11 cellular contexts compared by ENCODE assay signal in the genomic region with DNA sequence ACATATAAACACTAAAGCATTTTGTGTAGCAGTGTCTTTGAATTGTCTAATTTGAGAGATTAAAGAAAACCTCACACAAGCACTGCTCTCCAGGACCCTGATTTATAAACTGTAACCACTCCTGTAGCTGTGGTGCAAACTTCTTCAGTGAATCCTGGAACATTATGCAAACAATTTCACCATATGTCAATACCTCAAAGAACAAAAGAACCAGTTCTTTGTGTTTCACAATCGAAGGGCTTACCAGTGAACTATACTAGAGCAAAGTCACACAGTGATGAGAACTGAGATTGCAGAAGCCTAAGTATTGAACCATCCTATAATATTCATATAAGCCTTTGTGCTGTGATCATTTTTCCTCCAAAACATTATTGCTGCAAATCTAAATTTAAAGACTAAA. TPM values are rescaled to one million over a fixed set of nuclear protein-coding genes. Genes with fewer than 3 reads are reported as not detected.
DNase-seq lines count a peak whose midpoint lies in the region; ATAC-seq and TF ChIP-seq lines count a peak whose summit lies in the region.
"Had no signal": no experiment of that assay in that cellular context is flagged by ENCODE, and none has a peak within 500 bp of the region (broad histone marks: within the 10 kb centered on the region; RNA-seq: fewer than 3 reads in every experiment).

No MANE protein-coding gene starts in this region.

- H3K36me3 ChIP-seq in gastroesophageal sphincter (peaks cover 0 to 21% of the 10 kb centered on the region in 2 donors), right atrium auricular region (peaks cover 13% of the 10 kb centered on the region), ovary (no peaks in the 10 kb centered on the region)

- DNase-seq in AG10803 (ENCODE audit: low read depth) (peak; percentile 74), NCI-H526 treated with DMSO at 0.1 percent for 48 hours (lab: John Stamatoyannopoulos, UW) (peak; percentile 26), right atrium auricular region (ENCODE audit: low spot score) (no peak), ovary (no peak), cerebellum (ENCODE audit: low spot score) (no peak)
- DNase-seq: NCI-H524 treated with DMSO at 0.1 percent for 48 hours, right cardiac atrium had no signal

- TF ChIP-seq EP300 in gastroesophageal sphincter (IDR thresholded peaks at IDR 0.05) = no peak
- no peak for TF ChIP-seq EP300 in ovary (IDR thresholded peaks at IDR 0.05)

- 36 to 70% methylated on average over 1 of the region's 1 CpG for WGBS in gastroesophageal sphincter (ENCODE audit: low coverage in 1 of 2), 2 donors
- WGBS in ovary, 3 donors = 84 to 89% (median 84%) methylated on average over 1 of the region's 1 CpG

- H3K9me3 ChIP-seq in gastroesophageal sphincter (no peaks in the 10 kb centered on the region), right atrium auricular region (no peaks in the 10 kb centered on the region), ovary (no peaks in the 10 kb centered on the region)

- peaks cover 0 to 26% (median 7%) of the 10 kb centered on the region in 3 donors for H3K4me1 ChIP-seq in gastroesophageal sphincter
- H3K4me1 ChIP-seq in right atrium auricular region = peaks cover 0 to 11% of the 10 kb centered on the region in 2 donors
- H3K4me1 ChIP-seq in ovary (ENCODE audit: insufficient read depth) = no peaks in the 10 kb centered on the region

- no peak for TF ChIP-seq CTCF in AG10803 (conservative IDR thresholded peaks at IDR 0.05; ENCODE audit: low read length)
- TF ChIP-seq CTCF in gastroesophageal sphincter (IDR thresholded peaks at IDR 0.05) = no peak
- no peak for TF ChIP-seq CTCF in right atrium auricular region (IDR thresholded peaks at IDR 0.05)
- no peak for TF ChIP-seq CTCF in ovary (IDR thresholded peaks at IDR 0.05)

- H3K27ac ChIP-seq in gastroesophageal sphincter (peak overlapping the region in 1 of 4 donors; percentile 39), right atrium auricular region (no peak overlapping the region), ovary (no peak overlapping the region)

- no peak for TF ChIP-seq POLR2A in gastroesophageal sphincter (IDR thresholded peaks at IDR 0.05)
- no peak for TF ChIP-seq POLR2A in ovary (IDR thresholded peaks at IDR 0.05)

- H3K4me3 ChIP-seq in AG10803 (ENCODE audit: low read length) (no peak overlapping the region), gastroesophageal sphincter (no peak overlapping the region), right atrium auricular region (no peak overlapping the region), ovary (no peak overlapping the region)

- intact Hi-C loops in ovary (cut with DNase I) = no loop called here

- ATAC-seq in GM21381 (IDR thresholded peaks at IDR 0.05; ENCODE audit: unreplicated experiment) = peak; percentile 61
- ATAC-seq in gastroesophageal sphincter = peak; percentile 19
- ATAC-seq in HG03571 (IDR thresholded peaks at IDR 0.05; ENCODE audit: unreplicated experiment) = no peak
- ATAC-seq: stimulated activated effector memory CD8-positive, alpha-beta T cell treated with anti-CD3 and anti-CD28 coated beads, Interleukin-12 subunit alpha, Interleukin-12 subunit beta, amount 100 ng/mL, for 72 hours had no signal

- H3K27me3 ChIP-seq in gastroesophageal sphincter (no peaks in the 10 kb centered on the region), right atrium auricular region (no peaks in the 10 kb centered on the region), ovary (no peaks in the 10 kb centered on the region)

RNA-seq across cellular contexts. Expression of gene DPH5, which starts 21.5 kb away (rescaled TPM):
- 10 to 100 TPM; 14.8 to 26.8 (median 20.5) TPM for total RNA-seq in gastroesophageal sphincter
- total RNA-seq in right atrium auricular region = 10 to 100 TPM; 13.4 to 26.0 TPM
- total RNA-seq in ovary = 10 to 100 TPM; 24.0 to 68.8 (median 44.7) TPM
- 10 to 100 TPM; 55.8 to 77.2 TPM for polyA plus RNA-seq in ovary
- total RNA-seq in cerebellum = 27.7 TPM

Comparison
In these comparisons a context has a peak if more than half of its experiments do, and no peak if none do; other contexts are left out.
1. DNase-seq: peak in AG10803 (single experiment) and NCI-H526 treated with DMSO at 0.1 percent for 48 hours (single experiment); none in right atrium auricular region (single experiment), ovary (0 of 5) and cerebellum (single experiment).